Comparison of ENCODE assay signal across 6 cellular contexts in genomic region chr22:50626856-50627451, GRCh38. TPM values are rescaled to one million over a fixed set of nuclear protein-coding genes. Genes with fewer than 3 reads are reported as not detected.
DNase-seq lines count a peak whose midpoint lies in the region; ATAC-seq, FAIRE-seq and TF ChIP-seq lines count a peak whose summit lies in the region.

No MANE protein-coding gene starts in this region.

- peaks cover 2% of the 10 kb centered on the region for H3F3A ChIP-seq in SU-DHL-6 (ENCODE audit: insufficient read depth)

- dilution Hi-C loops in keratinocyte (cut with MboI; ENCODE audit: extremely low pct_ligation_motif_present, low sequenced_read_pairs): no loop called here

- no peaks in the 10 kb centered on the region for H3K36me3 ChIP-seq in SU-DHL-6 (ENCODE audit: low read length)
- peaks cover 0 to 9% of the 10 kb centered on the region in 2 experiments for H3K36me3 ChIP-seq in keratinocyte (ENCODE audit: control insufficient read depth in 2 of 2, extremely low read depth in 1 of 2, insufficient read depth in 2 of 2, low read length in 2 of 2)

- peak overlapping the region; percentile 85 for H3K9ac ChIP-seq in SU-DHL-6 (ENCODE audit: low read length)
- peak overlapping the region; percentile 84 for H3K9ac ChIP-seq in keratinocyte (ENCODE audit: control insufficient read depth, extremely low read depth, insufficient read depth, low read length)

- H3K79me2 ChIP-seq in SU-DHL-6 (ENCODE audit: insufficient read depth, low read length): no peaks in the 10 kb centered on the region; the same call in 1 of the 2 replicates
- peaks cover 11% of the 10 kb centered on the region for H3K79me2 ChIP-seq in keratinocyte (ENCODE audit: control insufficient read depth, insufficient read depth, low read length)

- TF ChIP-seq CTCF in AG04450 (IDR thresholded peaks at IDR 0.05; ENCODE audit: low read depth, low read length) (no peak), SU-DHL-6 (IDR thresholded peaks at IDR 0.05; ENCODE audit: insufficient read depth, low read length, poor library complexity, severe bottlenecking) (no peak), keratinocyte (optimal IDR thresholded peaks at IDR 0.05 in 1 of 3, IDR thresholded peaks at IDR 0.05 in 1 of 3, conservative IDR thresholded peaks at IDR 0.05 in 1 of 3; ENCODE audit: extremely low read depth in 1 of 3, insufficient read depth in 2 of 3, low read length in 3 of 3) (no peak)

- H3K27ac ChIP-seq in AG04450 (ENCODE audit: low read depth, low read length): no peak overlapping the region
- no peak overlapping the region for H3K27ac ChIP-seq in SU-DHL-6 (ENCODE audit: low read depth, low read length)
- no peak overlapping the region for H3K27ac ChIP-seq in keratinocyte (ENCODE audit: control insufficient read depth, insufficient read depth, low read length)

- H4K20me1 ChIP-seq in SU-DHL-6 (ENCODE audit: low read depth, low read length): no peaks in the 10 kb centered on the region
- no peaks in the 10 kb centered on the region for H4K20me1 ChIP-seq in keratinocyte (ENCODE audit: control insufficient read depth, extremely low read depth, insufficient read depth, low read length)

- no peak for ATAC-seq in HG02610 (IDR thresholded peaks at IDR 0.05; ENCODE audit: unreplicated experiment)

- CTCF ChIA-PET in AG04450 (lab: Charles Lee): interaction anchor here (0.9 to 1.7 kb wide), 4 partner anchors 64 to 101 kb away, joined by 3 to 7 read pairs (median 4); partner anchors contain the start of genes SCO2 and SYCE3

- H3K9me2 ChIP-seq in SU-DHL-6 (replicated peaks; ENCODE audit: insufficient read depth, low read length): no peaks in the 10 kb centered on the region

- no peaks in the 10 kb centered on the region; the same call in 1 of the 2 replicates for H3K9me3 ChIP-seq in AG04450 (ENCODE audit: control insufficient read depth, insufficient read depth, low read length)
- no peaks in the 10 kb centered on the region for H3K9me3 ChIP-seq in SU-DHL-6 (ENCODE audit: insufficient read depth, low read length)
- no peaks in the 10 kb centered on the region for H3K9me3 ChIP-seq in keratinocyte (ENCODE audit: control insufficient read depth, low read depth, low read length)

- no peak for FAIRE-seq in keratinocyte (lab: Jason Lieb, UNC)

- no peaks in the 10 kb centered on the region for H3K9me1 ChIP-seq in keratinocyte (ENCODE audit: control insufficient read depth, extremely low read depth, insufficient read depth, low read length)

- H3K4me2 ChIP-seq in SU-DHL-6 (ENCODE audit: low read depth, low read length, poor library complexity, severe bottlenecking): peak overlapping the region; percentile 70
- H3K4me2 ChIP-seq in keratinocyte (ENCODE audit: control insufficient read depth, extremely low read depth, insufficient read depth, low read depth, low read length): peak overlapping the region; percentile 76

- H3K4me1 ChIP-seq in keratinocyte (ENCODE audit: control insufficient read depth, extremely low read depth, insufficient read depth, low read length): peaks cover 28% of the 10 kb centered on the region

- H3K27me3 ChIP-seq in AG04450 (ENCODE audit: control insufficient read depth, insufficient read depth, low read length) (peaks cover 3% of the 10 kb centered on the region), SU-DHL-6 (ENCODE audit: low read length) (no peaks in the 10 kb centered on the region), keratinocyte (ENCODE audit: control insufficient read depth, extremely low read depth, insufficient read depth, low read length) (no peaks in the 10 kb centered on the region)

- H2AFZ ChIP-seq in SU-DHL-6 (ENCODE audit: low read depth, low read length, severe bottlenecking) (no peak overlapping the region), keratinocyte (ENCODE audit: control insufficient read depth, low read length) (no peak overlapping the region)

- DNase-seq in AG04450 (ENCODE audit: low read depth, low spot score): no peak
- no peak for DNase-seq in keratinocyte (ENCODE audit: low read depth, low spot score)
- no peak for DNase-seq in OCI-M1 (lab: John Stamatoyannopoulos, UW)
- no peak for DNase-seq in stimulated activated CD4-positive, alpha-beta T cell treated with anti-CD3 and anti-CD28 coated beads, Interleukin-15, amount 100 ng/mL, for 24 hours

- H3K4me3 ChIP-seq in AG04450 (ENCODE audit: low read depth, low read length) (peak overlapping the region; percentile 84), SU-DHL-6 (ENCODE audit: insufficient read depth, low read length, poor library complexity, severe bottlenecking) (peak overlapping the region; percentile 99), keratinocyte (ENCODE audit: control insufficient read depth in 2 of 3, extremely low read depth in 1 of 3, insufficient read depth in 2 of 3, low read depth in 1 of 3, low read length in 3 of 3) (peak overlapping the region; percentile 86 to 93 (median 92))

- POLR2A ChIA-PET in AG04450 (lab: Yijun Ruan, JAX): interaction anchor here (1.5 kb wide), 1 partner anchor 101 kb away, joined by 11 read pairs; the partner anchor contains the start of gene SCO2

RNA-seq across cellular contexts. Expression of gene ARSA, which starts 1.0 kb away (rescaled TPM):
- polyA plus RNA-seq in AG04450 (2011; rRNA removed) (14.3 and 22.0 TPM in 2 replicates), keratinocyte (12.1 to 20.8 TPM (median 19.5 TPM) in 3 replicates)
- polyA minus RNA-seq in AG04450 (2011; rRNA and poly(A)+ RNA removed): 6.4 and 7.4 TPM in 2 replicates
- polyA plus RNA-seq in keratinocyte (2011; ENCODE audit: low read depth): 6.8 TPM
- 6.7 and 16.9 TPM in 2 replicates for polyA plus RNA-seq in keratinocyte (2011; cell fraction: cytosol; rRNA removed)
- polyA plus RNA-seq in keratinocyte (2011; cell fraction: nucleus; rRNA removed): 68.3 and 101 TPM in 2 replicates
- polyA plus RNA-seq in keratinocyte (2012; ENCODE audit: low replicate concordance): 22.7 and 31.0 TPM in 2 replicates
- 9.6 to 14.0 TPM (median 10.9 TPM) in 3 replicates for polyA minus RNA-seq in keratinocyte
- 30.9 TPM for polyA minus RNA-seq in keratinocyte (2011; cell fraction: cytosol; rRNA and poly(A)+ RNA removed)
- 36.3 and 36.8 TPM in 2 replicates for polyA minus RNA-seq in keratinocyte (2011; cell fraction: nucleus; rRNA and poly(A)+ RNA removed)

RNA-seq across cellular contexts. Expression of gene MAPK8IP2, which starts 26.4 kb away (rescaled TPM):
- polyA plus RNA-seq in AG04450 (2011; rRNA removed) (0.14 and 0.16 TPM in 2 replicates), keratinocyte (0.29 to 1.0 TPM (median 0.31 TPM) in 3 replicates)
- 0.09 and 0.37 TPM in 2 replicates for polyA minus RNA-seq in AG04450 (2011; rRNA and poly(A)+ RNA removed)
- 0.21 TPM for polyA plus RNA-seq in keratinocyte (2011; ENCODE audit: low read depth)
- 0.33 and 0.90 TPM in 2 replicates for polyA plus RNA-seq in keratinocyte (2011; cell fraction: cytosol; rRNA removed)
- 1.6 and 2.5 TPM in 2 replicates for polyA plus RNA-seq in keratinocyte (2011; cell fraction: nucleus; rRNA removed)
- polyA plus RNA-seq in keratinocyte (2012; ENCODE audit: low replicate concordance): 0.68 and 0.85 TPM in 2 replicates
- 0.29 to 1.9 TPM (median 1.2 TPM) in 3 replicates for polyA minus RNA-seq in keratinocyte
- polyA minus RNA-seq in keratinocyte (2011; cell fraction: cytosol; rRNA and poly(A)+ RNA removed): 1.5 TPM
- 2.6 and 2.8 TPM in 2 replicates for polyA minus RNA-seq in keratinocyte (2011; cell fraction: nucleus; rRNA and poly(A)+ RNA removed)

RNA-seq across cellular contexts. Expression of gene CHKB, which starts 44.3 kb away (rescaled TPM):
- polyA plus RNA-seq in AG04450 (2011; rRNA removed): 22.5 and 28.2 TPM in 2 replicates
- polyA minus RNA-seq in AG04450 (2011; rRNA and poly(A)+ RNA removed): 7.6 and 11.4 TPM in 2 replicates
- 39.5 to 54.9 TPM (median 49.0 TPM) in 3 replicates for polyA plus RNA-seq in keratinocyte
- 41.2 TPM for polyA plus RNA-seq in keratinocyte (2011; ENCODE audit: low read depth)
- 14.7 and 15.3 TPM in 2 replicates for polyA plus RNA-seq in keratinocyte (2011; cell fraction: cytosol; rRNA removed)
- polyA plus RNA-seq in keratinocyte (2011; cell fraction: nucleus; rRNA removed): 190 TPM in 2 replicates
- polyA plus RNA-seq in keratinocyte (2012; ENCODE audit: low replicate concordance): 28.2 and 32.2 TPM in 2 replicates
- 12.1 to 18.8 TPM (median 14.1 TPM) in 3 replicates for polyA minus RNA-seq in keratinocyte
- polyA minus RNA-seq in keratinocyte (2011; cell fraction: cytosol; rRNA and poly(A)+ RNA removed): 10.7 TPM
- 11.4 and 17.1 TPM in 2 replicates for polyA minus RNA-seq in keratinocyte (2011; cell fraction: nucleus; rRNA and poly(A)+ RNA removed)

RNA-seq across cellular contexts. Expression of gene SHANK3, which starts 45.7 kb away (rescaled TPM):
- polyA plus RNA-seq in AG04450 (2011; rRNA removed) (0.47 and 0.63 TPM in 2 replicates), keratinocyte (1.00 to 1.8 TPM (median 1.6 TPM) in 3 replicates)
- polyA minus RNA-seq in AG04450 (2011; rRNA and poly(A)+ RNA removed): 0.28 and 0.35 TPM in 2 replicates
- polyA plus RNA-seq in keratinocyte (2011; ENCODE audit: low read depth): 0.60 TPM
- 0.69 and 2.0 TPM in 2 replicates for polyA plus RNA-seq in keratinocyte (2011; cell fraction: cytosol; rRNA removed)
- 3.9 and 7.2 TPM in 2 replicates for polyA plus RNA-seq in keratinocyte (2011; cell fraction: nucleus; rRNA removed)
- polyA plus RNA-seq in keratinocyte (2012; ENCODE audit: low replicate concordance): 0.93 and 3.8 TPM in 2 replicates
- 1.0 to 4.2 TPM (median 1.3 TPM) in 3 replicates for polyA minus RNA-seq in keratinocyte
- 3.6 TPM for polyA minus RNA-seq in keratinocyte (2011; cell fraction: cytosol; rRNA and poly(A)+ RNA removed)
- polyA minus RNA-seq in keratinocyte (2011; cell fraction: nucleus; rRNA and poly(A)+ RNA removed): 3.8 and 4.0 TPM in 2 replicates

RNA-seq across cellular contexts. Expression of gene CPT1B, which starts 48.7 kb away (rescaled TPM):
- 0.99 and 1.2 TPM in 2 replicates for polyA plus RNA-seq in AG04450 (2011; rRNA removed)
- polyA minus RNA-seq in AG04450 (2011; rRNA and poly(A)+ RNA removed): 0.92 and 1.5 TPM in 2 replicates
- 10.2 to 14.6 TPM (median 11.0 TPM) in 3 replicates for polyA plus RNA-seq in keratinocyte
- polyA plus RNA-seq in keratinocyte (2011; ENCODE audit: low read depth): 8.1 TPM
- 2.4 and 2.9 TPM in 2 replicates for polyA plus RNA-seq in keratinocyte (2011; cell fraction: cytosol; rRNA removed)
- 73.1 and 83.0 TPM in 2 replicates for polyA plus RNA-seq in keratinocyte (2011; cell fraction: nucleus; rRNA removed)
- polyA plus RNA-seq in keratinocyte (2012; ENCODE audit: low replicate concordance): 7.1 and 24.2 TPM in 2 replicates
- polyA minus RNA-seq in keratinocyte: 3.3 to 11.9 TPM (median 6.7 TPM) in 3 replicates
- polyA minus RNA-seq in keratinocyte (2011; cell fraction: cytosol; rRNA and poly(A)+ RNA removed): 3.3 TPM
- 8.8 and 13.7 TPM in 2 replicates for polyA minus RNA-seq in keratinocyte (2011; cell fraction: nucleus; rRNA and poly(A)+ RNA removed)
